Comparison of ENCODE assay signal across 13 cellular contexts in the genomic region with DNA sequence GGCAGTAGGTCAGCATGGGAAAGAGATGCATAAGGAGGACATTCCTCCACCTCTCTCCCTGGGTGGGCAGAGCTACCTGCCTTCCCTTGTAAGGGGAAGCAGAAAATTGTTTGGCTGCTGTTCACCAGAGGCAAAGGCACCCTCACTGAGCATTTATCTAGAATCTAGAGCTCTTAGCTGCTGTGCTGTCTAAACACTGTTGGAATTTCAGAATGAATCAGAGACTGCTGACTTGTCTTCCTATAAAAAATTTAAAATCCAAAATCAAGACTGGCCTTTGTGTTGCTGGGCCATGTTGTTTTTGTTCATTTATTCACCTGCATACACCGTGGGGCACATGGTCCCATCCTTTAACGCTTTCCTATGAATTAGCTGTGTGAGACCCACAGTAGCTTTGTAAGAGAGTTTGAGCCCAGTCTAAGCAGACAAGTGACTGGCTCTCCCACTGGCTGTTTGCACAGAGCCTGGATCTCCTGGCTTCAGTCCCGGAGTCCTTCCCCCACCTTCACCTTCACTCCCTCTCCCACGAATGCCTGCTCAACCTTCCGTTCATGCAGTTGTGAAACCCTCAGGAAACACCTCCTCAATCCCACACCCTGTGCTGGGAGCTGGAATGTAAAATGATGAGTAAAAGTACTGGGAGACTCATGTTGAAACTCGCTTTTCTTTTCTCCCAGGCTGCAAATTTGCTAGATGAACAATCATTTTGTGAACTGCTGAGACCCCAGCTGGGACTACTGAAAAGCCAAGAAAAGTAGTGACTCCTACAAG.
DNase-seq lines count a peak whose midpoint lies in the region; ATAC-seq and TF ChIP-seq lines count a peak whose summit lies in the region.
"Had no signal": no experiment of that assay in that cellular context is flagged by ENCODE, and none has a peak within 500 bp of the region (broad histone marks: within the 10 kb centered on the region; RNA-seq: fewer than 3 reads in every experiment).

No MANE protein-coding gene starts in this region.

- H3K27me3 Mint-ChIP-seq in activated T-helper 1 cell treated with anti-CD3 and anti-CD28 coated beads, Interleukin-12 subunit alpha, Interleukin-12 subunit beta, Interleukin-2, Interleukin-4 antibody, amounts not matched to agents 30 ng/mL and 10 ng/mL and 1 ng/mL, durations not matched to agents 14 hours and 24 hours and 36 hours (ENCODE audit: insufficient read depth), result peaks cover 10% of the 10 kb centered on the region

- DNase-seq in NCI-H2171 treated with DMSO at 0.1 percent for 48 hours (lab: John Stamatoyannopoulos, UW) (peak; percentile 4), NCI-H2171 (lab: John Stamatoyannopoulos, UW) (no peak), body of pancreas (peak in 3 of 4 donors; percentile 56 to 73 (median 62)), kidney glomerular epithelial cell (lab: John Stamatoyannopoulos, UW) (peak; percentile 92), thyroid gland (peak; percentile 92 to 93), GM13977 (ENCODE audit: low spot score) (no peak), NCI-H524 treated with DMSO at 0.1 percent for 48 hours (lab: John Stamatoyannopoulos, UW) (no peak)
- DNase-seq in activated T-helper 1 cell treated with anti-CD3 and anti-CD28 coated beads, Interleukin-12 subunit alpha, Interleukin-12 subunit beta, Interleukin-2, Interleukin-4 antibody, amounts not matched to agents 30 ng/mL and 10 ng/mL and 1 ng/mL, durations not matched to agents 14 hours and 24 hours and 36 hours (ENCODE audit: low spot score), result no peak
- DNase-seq: 8988T; GF-D8; naive thymus-derived CD4-positive, alpha-beta T cell; NCI-H1092 treated with DMSO at 0.1 percent for 48 hours had no signal

- H3K9me3 ChIP-seq in body of pancreas, result no peaks in the 10 kb centered on the region
- H3K9me3 ChIP-seq in thyroid gland, result no peaks in the 10 kb centered on the region

- no peaks in the 10 kb centered on the region for H3K4me1 Mint-ChIP-seq in activated T-helper 1 cell treated with anti-CD3 and anti-CD28 coated beads, Interleukin-12 subunit alpha, Interleukin-12 subunit beta, Interleukin-2, Interleukin-4 antibody, amounts not matched to agents 30 ng/mL and 10 ng/mL and 1 ng/mL, durations not matched to agents 14 hours and 24 hours and 36 hours (ENCODE audit: low read depth)

- no peaks in the 10 kb centered on the region for H3K36me3 Mint-ChIP-seq in activated T-helper 1 cell treated with anti-CD3 and anti-CD28 coated beads, Interleukin-12 subunit alpha, Interleukin-12 subunit beta, Interleukin-2, Interleukin-4 antibody, amounts not matched to agents 30 ng/mL and 10 ng/mL and 1 ng/mL, durations not matched to agents 14 hours and 24 hours and 36 hours (ENCODE audit: low read depth)

- intact Hi-C loops in body of pancreas (cut with DNase I), result no loop called here
- intact Hi-C loops in thyroid gland (cut with DNase I), result no loop called here
- intact Hi-C loops in activated T-helper 1 cell treated with anti-CD3 and anti-CD28 coated beads, Interleukin-12 subunit alpha, Interleukin-12 subunit beta, Interleukin-2, Interleukin-4 antibody, amounts not matched to agents 30 ng/mL and 10 ng/mL and 1 ng/mL, durations not matched to agents 14 hours and 24 hours and 36 hours (cut with micrococcal nuclease), result no loop called here

- TF ChIP-seq CTCF in body of pancreas (IDR thresholded peaks at IDR 0.05) (no peak), thyroid gland (IDR thresholded peaks at IDR 0.05) (no peak), GM13977 (IDR thresholded peaks at IDR 0.05; ENCODE audit: extremely low read depth, insufficient read depth, missing control alignments) (no peak)

- WGBS in body of pancreas, 2 donors, result 10 to 22% methylated on average over 6 of the region's 6 CpGs
- WGBS in thyroid gland, 2 donors, result 15 to 17% methylated on average over 6 of the region's 6 CpGs

- H3K9me3 Mint-ChIP-seq in activated T-helper 1 cell treated with anti-CD3 and anti-CD28 coated beads, Interleukin-12 subunit alpha, Interleukin-12 subunit beta, Interleukin-2, Interleukin-4 antibody, amounts not matched to agents 30 ng/mL and 10 ng/mL and 1 ng/mL, durations not matched to agents 14 hours and 24 hours and 36 hours, result no peaks in the 10 kb centered on the region

- peak; percentile 55 for ATAC-seq in body of pancreas
- ATAC-seq: naive thymus-derived CD4-positive, alpha-beta T cell had no signal

- in situ Hi-C loops in GM13977 (cut with MboI; ENCODE audit: low pct_unique_long_range_greater_than_20kb, low sequenced_read_pairs, unreplicated experiment), result no loop called here

- TF ChIP-seq POLR2A in body of pancreas (IDR thresholded peaks at IDR 0.05) (no peak), thyroid gland (IDR thresholded peaks at IDR 0.05) (no peak)

- H3K27ac Mint-ChIP-seq in activated T-helper 1 cell treated with anti-CD3 and anti-CD28 coated beads, Interleukin-12 subunit alpha, Interleukin-12 subunit beta, Interleukin-2, Interleukin-4 antibody, amounts not matched to agents 30 ng/mL and 10 ng/mL and 1 ng/mL, durations not matched to agents 14 hours and 24 hours and 36 hours, result no peak overlapping the region
- H3K27ac Mint-ChIP-seq: naive thymus-derived CD4-positive, alpha-beta T cell had no signal

- H3K4me1 ChIP-seq in body of pancreas, result peaks cover 8% of the 10 kb centered on the region
- H3K4me1 ChIP-seq in thyroid gland, result peaks cover 16 to 17% of the 10 kb centered on the region in 2 donors

- H3K27ac ChIP-seq in body of pancreas (no peak overlapping the region), thyroid gland (peak overlapping the region; percentile 37 to 70 (median 53))
- H3K27ac ChIP-seq: coronary artery had no signal

- H3K4me3 Mint-ChIP-seq in activated T-helper 1 cell treated with anti-CD3 and anti-CD28 coated beads, Interleukin-12 subunit alpha, Interleukin-12 subunit beta, Interleukin-2, Interleukin-4 antibody, amounts not matched to agents 30 ng/mL and 10 ng/mL and 1 ng/mL, durations not matched to agents 14 hours and 24 hours and 36 hours, result no peak overlapping the region
- H3K4me3 Mint-ChIP-seq: naive thymus-derived CD4-positive, alpha-beta T cell had no signal

- H3K4me3 ChIP-seq in body of pancreas (no peak overlapping the region), thyroid gland (replicated peaks in 1 of 3) (no peak overlapping the region)
- H3K4me3 ChIP-seq: coronary artery had no signal

- H3K27me3 ChIP-seq in body of pancreas (no peaks in the 10 kb centered on the region), thyroid gland (no peaks in the 10 kb centered on the region)

- H3K36me3 ChIP-seq in body of pancreas (replicated peaks in 1 of 2; ENCODE audit: insufficient read depth in 1 of 2, low read depth in 2 of 2) (no peaks in the 10 kb centered on the region), thyroid gland (no peaks in the 10 kb centered on the region)

Comparison
In these comparisons a context has a peak if more than half of its experiments do, and no peak if none do; other contexts are left out.
1. DNase-seq: peak in NCI-H2171 treated with DMSO at 0.1 percent for 48 hours (single experiment), body of pancreas (3 of 4), kidney glomerular epithelial cell (single experiment) and thyroid gland (2 of 2); none in NCI-H2171 (single experiment), activated T-helper 1 cell treated with anti-CD3 and anti-CD28 coated beads, Interleukin-12 subunit alpha, Interleukin-12 subunit beta, Interleukin-2, Interleukin-4 antibody, amounts not matched to agents 30 ng/mL and 10 ng/mL and 1 ng/mL, durations not matched to agents 14 hours and 24 hours and 36 hours (single experiment), GM13977 (single experiment) and NCI-H524 treated with DMSO at 0.1 percent for 48 hours (single experiment).
2. H3K27ac ChIP-seq: peak in thyroid gland (3 of 3); none in body of pancreas (0 of 4).